In genomic region chr1:94121411-94121821, GRCh38 we compare ENCODE assay signal across 14 cellular contexts. TPM values are rescaled to one million over a fixed set of nuclear protein-coding genes. Genes with fewer than 3 reads are reported as not detected.
A peak's percentile ranks its signal among the peaks of the same experiment; 100 is the strongest.
DNase-seq lines count a peak whose midpoint lies in the region; TF ChIP-seq lines count a peak whose summit lies in the region.
"Had no signal": no experiment of that assay in that cellular context is flagged by ENCODE, and none has a peak within 500 bp of the region (broad histone marks: within the 10 kb centered on the region; RNA-seq: fewer than 3 reads in every experiment).

No MANE protein-coding gene starts in this region.

- TF ChIP-seq CTCF in mesothelial cell of epicardium (IDR thresholded peaks at IDR 0.05; ENCODE audit: unreplicated experiment) (no peak), type B pancreatic cell (conservative IDR thresholded peaks at IDR 0.05) (no peak)

- H3K36me3 Mint-ChIP-seq in mesothelial cell of epicardium (no peaks in the 10 kb centered on the region), type B pancreatic cell (peaks cover 4% of the 10 kb centered on the region)
- no peaks in the 10 kb centered on the region for H3K36me3 Mint-ChIP-seq in activated naive CD8-positive, alpha-beta T cell treated with anti-CD3 and anti-CD28 coated beads for 36 hours

- H3K4me3 Mint-ChIP-seq in mesothelial cell of epicardium (peak overlapping the region; percentile 54), type B pancreatic cell (peak overlapping the region; percentile 68)
- H3K4me3 Mint-ChIP-seq in activated naive CD8-positive, alpha-beta T cell treated with anti-CD3 and anti-CD28 coated beads for 36 hours: no peak overlapping the region

- H3K27ac Mint-ChIP-seq in mesothelial cell of epicardium (peak overlapping the region; percentile 98), type B pancreatic cell (peak overlapping the region; percentile 71)
- H3K27ac Mint-ChIP-seq in activated naive CD8-positive, alpha-beta T cell treated with anti-CD3 and anti-CD28 coated beads for 36 hours: no peak overlapping the region

- H3K4me1 Mint-ChIP-seq in mesothelial cell of epicardium (peaks cover 74% of the 10 kb centered on the region), type B pancreatic cell (ENCODE audit: unreplicated experiment) (peaks cover 52% of the 10 kb centered on the region)
- H3K4me1 Mint-ChIP-seq in activated naive CD8-positive, alpha-beta T cell treated with anti-CD3 and anti-CD28 coated beads for 36 hours: no peaks in the 10 kb centered on the region

- DNase-seq in NCI-H524 (lab: John Stamatoyannopoulos, UW) (peak; percentile 63 to 74), NCI-H524 treated with DMSO at 0.1 percent for 48 hours (lab: John Stamatoyannopoulos, UW) (no peak), SW480 (ENCODE audit: low spot score) (peak; percentile 47), mesothelial cell of epicardium (ENCODE audit: low spot score in 2 of 2, unreplicated experiment in 2 of 2) (no peak), type B pancreatic cell (ENCODE audit: extremely low spot score, unreplicated experiment) (no peak)
- no peak for DNase-seq in activated naive CD8-positive, alpha-beta T cell treated with anti-CD3 and anti-CD28 coated beads for 36 hours
- no peak for DNase-seq in activated CD4-positive, alpha-beta T cell treated with anti-CD3 and anti-CD28 coated beads for 1 hour
- DNase-seq in activated T-cell treated with anti-CD3 and anti-CD28 coated beads, Interleukin-2, amount 50 U/mL, for 1 hour: no peak
- DNase-seq: DMS153, EL, KBM-7, NCI-H1694, NCI-H774, SIG-M5 had no signal

- no peaks in the 10 kb centered on the region for H3K27me3 Mint-ChIP-seq in mesothelial cell of epicardium (ENCODE audit: low read depth)
- no peaks in the 10 kb centered on the region for H3K27me3 Mint-ChIP-seq in type B pancreatic cell
- H3K27me3 Mint-ChIP-seq in activated naive CD8-positive, alpha-beta T cell treated with anti-CD3 and anti-CD28 coated beads for 36 hours: no peaks in the 10 kb centered on the region

- no peaks in the 10 kb centered on the region for H3K9me3 Mint-ChIP-seq in mesothelial cell of epicardium
- H3K9me3 Mint-ChIP-seq in type B pancreatic cell: peaks cover 7% of the 10 kb centered on the region
- H3K9me3 Mint-ChIP-seq in activated naive CD8-positive, alpha-beta T cell treated with anti-CD3 and anti-CD28 coated beads for 36 hours: no peaks in the 10 kb centered on the region

RNA-seq across cellular contexts. Expression of gene ABCA4, which starts 0.5 kb away (rescaled TPM):
- total RNA-seq in mesothelial cell of epicardium (12.7 to 14.5 TPM (median 14.4 TPM) in 3 replicates), type B pancreatic cell (ENCODE audit: low replicate concordance) (3.2 and 6.4 TPM in 2 replicates)
- not detected for total RNA-seq in activated naive CD8-positive, alpha-beta T cell treated with anti-CD3 and anti-CD28 coated beads for 36 hours

Comparison
In these comparisons a context has a peak if more than half of its experiments do, and no peak if none do; other contexts are left out.
1. DNase-seq: peak in NCI-H524 (2 of 2) and SW480 (single experiment); none in NCI-H524 treated with DMSO at 0.1 percent for 48 hours (single experiment), mesothelial cell of epicardium (0 of 2), type B pancreatic cell (single experiment), activated naive CD8-positive, alpha-beta T cell treated with anti-CD3 and anti-CD28 coated beads for 36 hours (single experiment), activated CD4-positive, alpha-beta T cell treated with anti-CD3 and anti-CD28 coated beads for 1 hour (single experiment) and activated T-cell treated with anti-CD3 and anti-CD28 coated beads, Interleukin-2, amount 50 U/mL, for 1 hour (single experiment).